ENCODE assay signal across 26 cellular contexts in the genomic region with DNA sequence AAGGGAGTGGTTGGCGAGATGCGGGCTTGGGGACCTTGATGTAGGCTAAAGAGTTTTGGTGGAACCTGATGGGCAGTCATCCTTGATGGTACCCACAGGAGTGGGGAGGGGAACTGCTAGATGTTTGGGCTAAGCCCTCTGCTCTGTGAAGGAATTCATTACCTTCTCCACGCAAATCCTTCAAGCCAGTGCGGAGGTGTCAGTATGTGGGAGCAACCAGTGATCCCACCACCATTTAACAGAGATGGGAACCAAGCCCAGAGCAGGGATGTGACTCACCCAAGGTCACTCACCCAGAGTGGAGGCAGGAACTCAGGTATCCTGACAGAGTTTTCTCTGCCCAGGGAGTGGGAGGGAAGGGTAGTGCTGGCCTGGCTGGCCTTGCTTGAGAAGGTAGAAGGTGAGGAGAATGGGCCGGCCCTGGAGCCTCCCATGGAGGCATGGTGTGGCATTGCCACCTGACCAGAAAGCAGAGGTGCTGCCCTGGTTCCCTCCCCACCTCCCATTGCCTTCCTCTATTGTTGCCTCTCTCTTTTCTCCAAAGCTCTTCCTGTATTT. TPM values are rescaled to one million over a fixed set of nuclear protein-coding genes. Genes with fewer than 3 reads are reported as not detected.
"Had no signal": no experiment of that assay in that cellular context is flagged by ENCODE, and none has a peak within 500 bp of the region (broad histone marks: within the 10 kb centered on the region; RNA-seq: fewer than 3 reads in every experiment).

No MANE protein-coding gene starts in this region.

- H3K27ac Mint-ChIP-seq: activated CD4-positive, alpha-beta T cell treated with anti-CD3 and anti-CD28 coated beads for 36 hours; activated CD8-positive, alpha-beta memory T cell treated with anti-CD3 and anti-CD28 coated beads, Interleukin-2, amount 10 ng/mL, durations not matched to agents 7 days and 5 days; activated CD8-positive, alpha-beta T cell treated with anti-CD3 and anti-CD28 coated beads, Interleukin-2, amount 10 ng/mL, durations not matched to agents 7 days and 5 days; activated naive CD4-positive, alpha-beta T cell treated with anti-CD3 and anti-CD28 coated beads, Interleukin-2, amount 50 U/mL, for 24 hours; activated T-helper 2 cell treated with anti-CD3 and anti-CD28 coated beads, Interferon-gamma antibody, Interleukin-2, Interleukin-4, amounts not matched to agents 10 μg/mL and 5 μg/mL and 100 μg/mL, durations not matched to agents 14 hours and 24 hours and 36 hours; effector memory CD8-positive, alpha-beta T cell; naive thymus-derived CD8-positive, alpha-beta T cell; neural progenitor cell had no signal

- H3K4me3 ChIP-seq: colonic mucosa, dorsolateral prefrontal cortex, gastroesophageal sphincter, left lung, lower lobe of right lung, neural progenitor cell, tibial nerve had no signal

- H3K4me1 Mint-ChIP-seq: activated CD4-positive, alpha-beta T cell treated with anti-CD3 and anti-CD28 coated beads for 36 hours; activated CD8-positive, alpha-beta memory T cell treated with anti-CD3 and anti-CD28 coated beads, Interleukin-2, amount 10 ng/mL, durations not matched to agents 7 days and 5 days; activated naive CD4-positive, alpha-beta T cell treated with anti-CD3 and anti-CD28 coated beads, Interleukin-2, amount 50 U/mL, for 24 hours; activated naive CD8-positive, alpha-beta T cell treated with anti-CD3 and anti-CD28 coated beads, Interleukin-2, amount 50 U/mL, for 24 hours had no signal

- H3K4me1 ChIP-seq: colonic mucosa, gastroesophageal sphincter, left lung, lower lobe of right lung, tibial nerve had no signal

- H3K27ac ChIP-seq: colonic mucosa, gastroesophageal sphincter, left lung, lower lobe of right lung, tibial nerve had no signal

- DNase-seq: activated CD4-positive, alpha-beta T cell treated with anti-CD3 and anti-CD28 coated beads for 36 hours; activated CD4-positive, CD25-positive, alpha-beta regulatory T cell; activated CD8-positive, alpha-beta memory T cell treated with anti-CD3 and anti-CD28 coated beads, Interleukin-2, amount 10 ng/mL, durations not matched to agents 7 days and 5 days; activated naive CD8-positive, alpha-beta T cell treated with anti-CD3 and anti-CD28 coated beads, Interleukin-2, amount 50 U/mL, for 24 hours; activated T-cell treated with anti-CD3 and anti-CD28 coated beads, Interleukin-2, amount 50 U/mL, for 48 hours; colonic mucosa; effector memory CD8-positive, alpha-beta T cell; erythroblast; kidney glomerular epithelial cell; left lung; lower lobe of right lung; mesenchymal stem cell; naive thymus-derived CD8-positive, alpha-beta T cell; right cardiac atrium; stimulated activated CD4-positive, alpha-beta T cell treated with anti-CD3 and anti-CD28 coated beads, Interleukin-15, amount 100 ng/mL, for 24 hours; stimulated activated CD4-positive, alpha-beta T cell treated with anti-CD3 and anti-CD28 coated beads, Interleukin-2, amount 100 ng/mL, for 24 hours; stimulated activated naive CD4-positive, alpha-beta T cell treated with Interleukin-2 at 50 U/mL for 16 hours; T-helper 1 cell had no signal

- FAIRE-seq: bronchial epithelial cell had no signal

- H3K27me3 ChIP-seq: colonic mucosa, dorsolateral prefrontal cortex, gastroesophageal sphincter, left lung, neural progenitor cell, tibial nerve had no signal

- H3K27me3 Mint-ChIP-seq: activated naive CD4-positive, alpha-beta T cell treated with anti-CD3 and anti-CD28 coated beads, Interleukin-2, amount 50 U/mL, for 24 hours; activated naive CD8-positive, alpha-beta T cell treated with anti-CD3 and anti-CD28 coated beads, Interleukin-2, amount 50 U/mL, for 24 hours had no signal

- H3K36me3 ChIP-seq: colonic mucosa, gastroesophageal sphincter, left lung, lower lobe of right lung, neural progenitor cell, tibial nerve had no signal

- H3K4me3 Mint-ChIP-seq: activated CD4-positive, alpha-beta T cell treated with anti-CD3 and anti-CD28 coated beads for 36 hours; activated CD8-positive, alpha-beta memory T cell treated with anti-CD3 and anti-CD28 coated beads, Interleukin-2, amount 10 ng/mL, durations not matched to agents 7 days and 5 days; activated CD8-positive, alpha-beta T cell treated with anti-CD3 and anti-CD28 coated beads, Interleukin-2, amount 10 ng/mL, durations not matched to agents 7 days and 5 days; activated naive CD4-positive, alpha-beta T cell treated with anti-CD3 and anti-CD28 coated beads, Interleukin-2, amount 50 U/mL, for 24 hours; activated naive CD8-positive, alpha-beta T cell treated with anti-CD3 and anti-CD28 coated beads, Interleukin-2, amount 50 U/mL, for 24 hours; effector memory CD8-positive, alpha-beta T cell; naive thymus-derived CD8-positive, alpha-beta T cell; neural progenitor cell had no signal

- H3K9me3 Mint-ChIP-seq: activated naive CD4-positive, alpha-beta T cell treated with anti-CD3 and anti-CD28 coated beads, Interleukin-2, amount 50 U/mL, for 24 hours; activated naive CD8-positive, alpha-beta T cell treated with anti-CD3 and anti-CD28 coated beads, Interleukin-2, amount 50 U/mL, for 24 hours; activated T-helper 2 cell treated with anti-CD3 and anti-CD28 coated beads, Interferon-gamma antibody, Interleukin-2, Interleukin-4, amounts not matched to agents 10 μg/mL and 5 μg/mL and 100 μg/mL, durations not matched to agents 14 hours and 24 hours and 36 hours; effector memory CD8-positive, alpha-beta T cell had no signal

- H3K9me3 ChIP-seq: colonic mucosa, gastroesophageal sphincter, lower lobe of right lung, tibial nerve had no signal

- H3K36me3 Mint-ChIP-seq: activated CD8-positive, alpha-beta memory T cell treated with anti-CD3 and anti-CD28 coated beads, Interleukin-2, amount 10 ng/mL, durations not matched to agents 7 days and 5 days; activated naive CD4-positive, alpha-beta T cell treated with anti-CD3 and anti-CD28 coated beads, Interleukin-2, amount 50 U/mL, for 24 hours; naive thymus-derived CD8-positive, alpha-beta T cell; neural progenitor cell had no signal

- ATAC-seq: activated CD4-positive, alpha-beta T cell treated with anti-CD3 and anti-CD28 coated beads for 36 hours; activated CD8-positive, alpha-beta memory T cell treated with anti-CD3 and anti-CD28 coated beads, Interleukin-2, amount 10 ng/mL, durations not matched to agents 7 days and 5 days; activated CD8-positive, alpha-beta T cell treated with anti-CD3 and anti-CD28 coated beads, Interleukin-2, amount 10 ng/mL, durations not matched to agents 7 days and 5 days; activated naive CD8-positive, alpha-beta T cell treated with anti-CD3 and anti-CD28 coated beads, Interleukin-2, amount 50 U/mL, for 24 hours; effector memory CD8-positive, alpha-beta T cell; gastroesophageal sphincter; left lung; lower lobe of right lung; naive thymus-derived CD8-positive, alpha-beta T cell had no signal

RNA-seq across cellular contexts. Expression of gene STUM, which starts 51.2 kb away (rescaled TPM):
- total RNA-seq: activated CD4-positive, alpha-beta T cell treated with anti-CD3 and anti-CD28 coated beads for 36 hours; activated CD8-positive, alpha-beta memory T cell treated with anti-CD3 and anti-CD28 coated beads, Interleukin-2, amount 10 ng/mL, durations not matched to agents 7 days and 5 days; activated CD8-positive, alpha-beta T cell treated with anti-CD3 and anti-CD28 coated beads, Interleukin-2, amount 10 ng/mL, durations not matched to agents 7 days and 5 days; activated T-helper 2 cell treated with anti-CD3 and anti-CD28 coated beads, Interferon-gamma antibody, Interleukin-2, Interleukin-4, amounts not matched to agents 10 μg/mL and 5 μg/mL and 100 μg/mL, durations not matched to agents 14 hours and 24 hours and 36 hours; bronchial epithelial cell had no signal
